Comparison of ENCODE assay signal across 1 cellular context in the genomic region with DNA sequence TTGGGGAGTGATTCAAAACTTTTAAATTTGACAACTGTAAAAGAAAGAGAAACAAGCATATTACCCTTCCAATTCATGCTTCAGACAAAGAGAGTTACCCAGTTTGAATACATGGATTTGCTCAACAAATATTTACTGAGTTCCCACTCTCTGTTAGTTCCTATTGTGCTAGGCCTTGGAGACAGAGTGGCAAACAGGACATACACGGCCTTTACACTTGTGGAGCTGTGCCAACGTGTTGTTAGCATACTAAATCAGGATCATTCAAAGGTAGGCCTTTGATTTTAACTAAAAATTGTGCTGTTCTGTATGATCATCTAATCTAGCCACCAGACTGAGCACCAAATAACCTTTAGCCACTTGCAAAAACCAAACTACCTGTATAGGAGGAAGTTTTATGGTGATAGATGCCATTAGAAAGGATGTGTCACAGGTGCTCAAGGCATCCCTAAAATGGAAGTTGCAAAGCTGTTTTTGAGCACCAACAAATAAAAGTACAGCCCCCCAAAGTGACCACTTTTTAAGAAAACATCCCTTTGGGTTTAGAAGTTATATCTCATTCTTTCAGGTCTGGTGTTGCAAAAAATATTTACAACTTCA.
TF ChIP-seq lines count a peak whose summit lies in the region.

No MANE protein-coding gene starts in this region.

TF ChIP-seq in HepG2, 621 proteins besides CTCF, POLR2A, EP300 and RAD21 (continued from another document and continues in another):
- TF ChIP-seq, protein P1, sequence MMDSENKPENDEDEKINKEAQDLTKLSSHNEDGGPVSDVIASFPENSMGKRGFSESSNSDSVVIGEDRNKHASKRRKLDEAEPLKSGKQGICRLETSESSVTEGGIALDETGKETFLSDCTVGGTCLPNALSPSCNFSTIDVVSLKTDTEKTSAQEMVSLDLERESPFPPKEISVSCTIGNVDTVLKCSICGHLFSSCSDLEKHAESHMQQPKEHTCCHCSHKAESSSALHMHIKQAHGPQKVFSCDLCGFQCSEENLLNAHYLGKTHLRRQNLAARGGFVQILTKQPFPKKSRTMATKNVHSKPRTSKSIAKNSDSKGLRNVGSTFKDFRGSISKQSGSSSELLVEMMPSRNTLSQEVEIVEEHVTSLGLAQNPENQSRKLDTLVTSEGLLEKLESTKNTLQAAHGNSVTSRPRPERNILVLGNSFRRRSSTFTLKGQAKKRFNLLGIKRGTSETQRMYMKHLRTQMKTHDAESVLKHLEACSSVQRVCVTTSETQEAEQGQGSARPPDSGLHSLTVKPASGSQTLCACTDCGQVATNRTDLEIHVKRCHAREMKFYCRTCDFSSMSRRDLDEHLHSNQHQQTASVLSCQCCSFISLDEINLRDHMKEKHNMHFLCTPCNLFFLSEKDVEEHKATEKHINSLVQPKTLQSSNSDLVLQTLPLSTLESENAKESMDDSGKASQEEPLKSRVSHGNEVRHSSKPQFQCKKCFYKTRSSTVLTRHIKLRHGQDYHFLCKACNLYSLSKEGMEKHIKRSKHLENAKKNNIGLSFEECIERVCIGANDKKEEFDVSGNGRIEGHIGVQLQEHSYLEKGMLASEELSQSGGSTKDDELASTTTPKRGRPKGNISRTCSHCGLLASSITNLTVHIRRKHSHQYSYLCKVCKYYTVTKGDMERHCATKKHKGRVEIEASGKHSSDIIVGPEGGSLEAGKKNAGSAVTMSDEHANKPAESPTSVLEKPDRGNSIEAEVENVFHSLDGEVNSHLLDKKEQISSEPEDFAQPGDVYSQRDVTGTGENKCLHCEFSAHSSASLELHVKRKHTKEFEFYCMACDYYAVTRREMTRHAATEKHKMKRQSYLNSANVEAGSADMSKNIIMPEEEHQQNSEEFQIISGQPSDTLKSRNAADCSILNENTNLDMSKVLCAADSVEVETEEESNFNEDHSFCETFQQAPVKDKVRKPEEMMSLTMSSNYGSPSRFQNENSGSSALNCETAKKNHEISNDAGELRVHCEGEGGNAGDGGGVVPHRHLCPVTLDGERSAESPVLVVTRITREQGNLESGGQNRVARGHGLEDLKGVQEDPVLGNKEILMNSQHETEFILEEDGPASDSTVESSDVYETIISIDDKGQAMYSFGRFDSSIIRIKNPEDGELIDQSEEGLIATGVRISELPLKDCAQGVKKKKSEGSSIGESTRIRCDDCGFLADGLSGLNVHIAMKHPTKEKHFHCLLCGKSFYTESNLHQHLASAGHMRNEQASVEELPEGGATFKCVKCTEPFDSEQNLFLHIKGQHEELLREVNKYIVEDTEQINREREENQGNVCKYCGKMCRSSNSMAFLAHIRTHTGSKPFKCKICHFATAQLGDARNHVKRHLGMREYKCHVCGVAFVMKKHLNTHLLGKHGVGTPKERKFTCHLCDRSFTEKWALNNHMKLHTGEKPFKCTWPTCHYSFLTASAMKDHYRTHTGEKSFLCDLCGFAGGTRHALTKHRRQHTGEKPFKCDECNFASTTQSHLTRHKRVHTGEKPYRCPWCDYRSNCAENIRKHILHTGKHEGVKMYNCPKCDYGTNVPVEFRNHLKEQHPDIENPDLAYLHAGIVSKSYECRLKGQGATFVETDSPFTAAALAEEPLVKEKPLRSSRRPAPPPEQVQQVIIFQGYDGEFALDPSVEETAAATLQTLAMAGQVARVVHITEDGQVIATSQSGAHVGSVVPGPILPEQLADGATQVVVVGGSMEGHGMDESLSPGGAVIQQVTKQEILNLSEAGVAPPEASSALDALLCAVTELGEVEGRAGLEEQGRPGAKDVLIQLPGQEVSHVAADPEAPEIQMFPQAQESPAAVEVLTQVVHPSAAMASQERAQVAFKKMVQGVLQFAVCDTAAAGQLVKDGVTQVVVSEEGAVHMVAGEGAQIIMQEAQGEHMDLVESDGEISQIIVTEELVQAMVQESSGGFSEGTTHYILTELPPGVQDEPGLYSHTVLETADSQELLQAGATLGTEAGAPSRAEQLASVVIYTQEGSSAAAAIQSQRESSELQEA (CRISPR knock-in tag; IDR thresholded peaks at IDR 0.05; ENCODE audit: not compliant biosample characterization): no peak
- TF ChIP-seq GLMP (CRISPR knock-in tag; IDR thresholded peaks at IDR 0.05; ENCODE audit: borderline replicate concordance) (no peak), RFX1 (IDR thresholded peaks at IDR 0.05) (no peak), SP2 (CRISPR knock-in tag; IDR thresholded peaks at IDR 0.05) (no peak), NPAS2 (CRISPR knock-in tag; IDR thresholded peaks at IDR 0.05; ENCODE audit: borderline replicate concordance) (no peak), NFE2L1 (CRISPR knock-in tag; IDR thresholded peaks at IDR 0.05; ENCODE audit: borderline replicate concordance) (no peak), HMG20B (CRISPR knock-in tag; conservative IDR thresholded peaks at IDR 0.05) (peak; percentile 100), ZNF883 (CRISPR knock-in tag; IDR thresholded peaks at IDR 0.05; ENCODE audit: not compliant biosample characterization) (no peak), ZNF432 (CRISPR knock-in tag; IDR thresholded peaks at IDR 0.05; ENCODE audit: borderline replicate concordance) (no peak), ZNF224 (CRISPR knock-in tag; IDR thresholded peaks at IDR 0.05) (no peak), SRSF1 (optimal IDR thresholded peaks at IDR 0.05; ENCODE audit: low read depth, low read length) (no peak), ZNF138 (CRISPR knock-in tag; IDR thresholded peaks at IDR 0.05; ENCODE audit: low read depth) (no peak), SRSF4 (IDR thresholded peaks at IDR 0.05; ENCODE audit: low read depth, low read length, poor library complexity, severe bottlenecking) (no peak), HNF4A (CRISPR knock-in tag; IDR thresholded peaks at IDR 0.05) (peak; percentile 92), RXRA (CRISPR knock-in tag; IDR thresholded peaks at IDR 0.05) (no peak; the same call in 1 of the 2 replicates), SIN3B (IDR thresholded peaks at IDR 0.05; ENCODE audit: low read length) (no peak), ISL2 (CRISPR knock-in tag; IDR thresholded peaks at IDR 0.05) (peak; percentile 91), TGIF2 (CRISPR knock-in tag; IDR thresholded peaks at IDR 0.05) (peak; percentile 63; the same call in 1 of the 2 replicates), MXI1 (IDR thresholded peaks at IDR 0.05; ENCODE audit: borderline replicate concordance, low read depth, low read length) (no peak; the same call in 2 of the 3 replicates), GLI4 (CRISPR knock-in tag; IDR thresholded peaks at IDR 0.05; ENCODE audit: borderline replicate concordance) (no peak), YEATS4 (CRISPR knock-in tag; IDR thresholded peaks at IDR 0.05; ENCODE audit: borderline replicate concordance) (no peak), ZNF24 (IDR thresholded peaks at IDR 0.05) (0 out of 2 replicates have a peak, but pooled peaks have one; percentile 36), RERE (CRISPR knock-in tag; IDR thresholded peaks at IDR 0.05; ENCODE audit: low read depth) (peak; percentile 88; the same call in 1 of the 2 replicates), CENPT (CRISPR knock-in tag; IDR thresholded peaks at IDR 0.05; ENCODE audit: low read depth) (no peak), DRAP1 (CRISPR knock-in tag; IDR thresholded peaks at IDR 0.05) (peak; percentile 42; the same call in 1 of the 2 replicates), ZFX (CRISPR knock-in tag; IDR thresholded peaks at IDR 0.05; ENCODE audit: low read depth) (peak; percentile 87)
- TF ChIP-seq, protein P2, sequence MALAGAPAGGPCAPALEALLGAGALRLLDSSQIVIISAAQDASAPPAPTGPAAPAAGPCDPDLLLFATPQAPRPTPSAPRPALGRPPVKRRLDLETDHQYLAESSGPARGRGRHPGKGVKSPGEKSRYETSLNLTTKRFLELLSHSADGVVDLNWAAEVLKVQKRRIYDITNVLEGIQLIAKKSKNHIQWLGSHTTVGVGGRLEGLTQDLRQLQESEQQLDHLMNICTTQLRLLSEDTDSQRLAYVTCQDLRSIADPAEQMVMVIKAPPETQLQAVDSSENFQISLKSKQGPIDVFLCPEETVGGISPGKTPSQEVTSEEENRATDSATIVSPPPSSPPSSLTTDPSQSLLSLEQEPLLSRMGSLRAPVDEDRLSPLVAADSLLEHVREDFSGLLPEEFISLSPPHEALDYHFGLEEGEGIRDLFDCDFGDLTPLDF (CRISPR knock-in tag; IDR thresholded peaks at IDR 0.05): no peak
- TF ChIP-seq, protein P3, sequence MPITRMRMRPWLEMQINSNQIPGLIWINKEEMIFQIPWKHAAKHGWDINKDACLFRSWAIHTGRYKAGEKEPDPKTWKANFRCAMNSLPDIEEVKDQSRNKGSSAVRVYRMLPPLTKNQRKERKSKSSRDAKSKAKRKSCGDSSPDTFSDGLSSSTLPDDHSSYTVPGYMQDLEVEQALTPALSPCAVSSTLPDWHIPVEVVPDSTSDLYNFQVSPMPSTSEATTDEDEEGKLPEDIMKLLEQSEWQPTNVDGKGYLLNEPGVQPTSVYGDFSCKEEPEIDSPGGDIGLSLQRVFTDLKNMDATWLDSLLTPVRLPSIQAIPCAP (CRISPR knock-in tag; IDR thresholded peaks at IDR 0.05; ENCODE audit: low read depth): 0 out of 2 replicates have a peak, but pooled peaks have one; percentile 29
- TF ChIP-seq, protein P4, sequence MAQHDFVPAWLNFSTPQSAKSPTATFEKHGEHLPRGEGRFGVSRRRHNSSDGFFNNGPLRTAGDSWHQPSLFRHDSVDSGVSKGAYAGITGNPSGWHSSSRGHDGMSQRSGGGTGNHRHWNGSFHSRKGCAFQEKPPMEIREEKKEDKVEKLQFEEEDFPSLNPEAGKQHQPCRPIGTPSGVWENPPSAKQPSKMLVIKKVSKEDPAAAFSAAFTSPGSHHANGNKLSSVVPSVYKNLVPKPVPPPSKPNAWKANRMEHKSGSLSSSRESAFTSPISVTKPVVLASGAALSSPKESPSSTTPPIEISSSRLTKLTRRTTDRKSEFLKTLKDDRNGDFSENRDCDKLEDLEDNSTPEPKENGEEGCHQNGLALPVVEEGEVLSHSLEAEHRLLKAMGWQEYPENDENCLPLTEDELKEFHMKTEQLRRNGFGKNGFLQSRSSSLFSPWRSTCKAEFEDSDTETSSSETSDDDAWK (CRISPR knock-in tag; IDR thresholded peaks at IDR 0.05): no peak
